25 cellular contexts compared by ENCODE assay signal in the genomic region with DNA sequence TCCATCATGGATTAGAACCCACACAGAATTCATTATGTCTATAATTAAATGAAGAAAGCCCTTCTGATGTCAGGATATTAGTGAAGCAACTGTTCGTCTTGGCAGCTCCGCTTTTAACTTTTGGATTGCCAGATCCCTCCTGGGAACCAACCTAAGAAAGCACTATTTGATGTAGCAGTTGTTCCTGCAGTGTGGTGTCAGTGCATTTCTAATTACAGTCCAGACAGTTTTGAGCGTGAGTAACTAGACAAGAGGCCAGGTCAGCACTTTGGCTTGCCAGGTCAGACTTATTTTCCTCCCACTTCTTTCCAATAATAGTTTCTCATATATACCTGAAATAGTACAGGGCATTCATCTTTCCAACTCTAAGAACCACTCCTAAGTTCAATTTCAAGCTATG. TPM values are rescaled to one million over a fixed set of nuclear protein-coding genes. Genes with fewer than 3 reads are reported as not detected.
"Had no signal": no experiment of that assay in that cellular context is flagged by ENCODE, and none has a peak within 500 bp of the region (broad histone marks: within the 10 kb centered on the region; RNA-seq: fewer than 3 reads in every experiment).

No MANE protein-coding gene starts in this region.

- H3K27ac ChIP-seq: epithelial cell of prostate, esophagus muscularis mucosa, gastrocnemius medialis, psoas muscle, right lobe of liver, spleen, testis, transverse colon had no signal

- H3K4me1 ChIP-seq: psoas muscle, spleen, testis had no signal

- DNase-seq: effector memory CD8-positive, alpha-beta T cell; gastrocnemius medialis; immature natural killer cell; kidney; left cardiac atrium; left ventricle myocardium superior; mesenchymal stem cell; midbrain; naive B cell; nephron progenitor cell; psoas muscle; retina; right lobe of liver; spleen; stimulated activated CD4-positive, alpha-beta T cell treated with anti-CD3 and anti-CD28 coated beads, Interleukin-15, amount 100 ng/mL, for 24 hours; stimulated activated CD4-positive, alpha-beta T cell treated with anti-CD3 and anti-CD28 coated beads, Interleukin-2, amount 100 ng/mL, for 24 hours; stimulated activated CD4-positive, alpha-beta T cell treated with anti-CD3 and anti-CD28 coated beads, Interleukin-4, amount 100 ng/mL, for 4 hours; stimulated activated naive B cell treated with anti-CD40 and anti-IgM and Interleukin-4, amounts not matched to agents 10 μg/mL and 1 μg/mL and 100 μg/mL, for 72 hours; stimulated activated naive CD8-positive, alpha-beta T cell treated with anti-CD3 and anti-CD28 coated beads, Interleukin-15, amount 100 ng/mL, for 72 hours; testis; transverse colon had no signal

- H3K9me3 Mint-ChIP-seq: dendritic cell treated with granulocyte-macrophage colony-stimulating factor and Interleukin-4, amounts not matched to agents 40 ng/mL and 50 ng/mL, for 4 days had no signal

- H3K27ac Mint-ChIP-seq: dendritic cell treated with granulocyte-macrophage colony-stimulating factor and Interleukin-4, amounts not matched to agents 40 ng/mL and 50 ng/mL, for 4 days; effector memory CD8-positive, alpha-beta T cell; immature natural killer cell; naive B cell; nephron progenitor cell; stimulated activated naive B cell treated with anti-CD40 and anti-IgM and Interleukin-4, amounts not matched to agents 10 μg/mL and 1 μg/mL and 100 μg/mL, for 72 hours; stimulated activated naive CD8-positive, alpha-beta T cell treated with anti-CD3 and anti-CD28 coated beads, Interleukin-15, amount 100 ng/mL, for 72 hours had no signal

- H3K4me1 Mint-ChIP-seq: immature natural killer cell; naive B cell; stimulated activated naive B cell treated with anti-CD40 and anti-IgM and Interleukin-4, amounts not matched to agents 10 μg/mL and 1 μg/mL and 100 μg/mL, for 72 hours; stimulated activated naive CD8-positive, alpha-beta T cell treated with anti-CD3 and anti-CD28 coated beads, Interleukin-15, amount 100 ng/mL, for 72 hours had no signal

- H3K4me3 Mint-ChIP-seq: dendritic cell treated with granulocyte-macrophage colony-stimulating factor and Interleukin-4, amounts not matched to agents 40 ng/mL and 50 ng/mL, for 4 days; effector memory CD8-positive, alpha-beta T cell; immature natural killer cell; naive B cell; nephron progenitor cell; stimulated activated naive B cell treated with anti-CD40 and anti-IgM and Interleukin-4, amounts not matched to agents 10 μg/mL and 1 μg/mL and 100 μg/mL, for 72 hours; stimulated activated naive CD8-positive, alpha-beta T cell treated with anti-CD3 and anti-CD28 coated beads, Interleukin-15, amount 100 ng/mL, for 72 hours had no signal

- ATAC-seq: effector memory CD8-positive, alpha-beta T cell; gastrocnemius medialis; left cardiac atrium; left ventricle myocardium superior; psoas muscle; right lobe of liver; stimulated activated naive B cell treated with anti-CD40 and anti-IgM and Interleukin-4, amounts not matched to agents 10 μg/mL and 1 μg/mL and 100 μg/mL, for 72 hours; stimulated activated naive CD8-positive, alpha-beta T cell treated with anti-CD3 and anti-CD28 coated beads, Interleukin-15, amount 100 ng/mL, for 72 hours had no signal

- H3K9me3 ChIP-seq: esophagus muscularis mucosa, gastrocnemius medialis, psoas muscle, right lobe of liver, testis, transverse colon had no signal

- H3K27me3 Mint-ChIP-seq: dendritic cell treated with granulocyte-macrophage colony-stimulating factor and Interleukin-4, amounts not matched to agents 40 ng/mL and 50 ng/mL, for 4 days; effector memory CD8-positive, alpha-beta T cell; naive B cell; stimulated activated naive B cell treated with anti-CD40 and anti-IgM and Interleukin-4, amounts not matched to agents 10 μg/mL and 1 μg/mL and 100 μg/mL, for 72 hours; stimulated activated naive CD8-positive, alpha-beta T cell treated with anti-CD3 and anti-CD28 coated beads, Interleukin-15, amount 100 ng/mL, for 72 hours had no signal

- H3K27me3 ChIP-seq: esophagus muscularis mucosa, gastrocnemius medialis, right lobe of liver, spleen, testis, transverse colon had no signal

- H3K36me3 Mint-ChIP-seq: naive B cell; stimulated activated naive B cell treated with anti-CD40 and anti-IgM and Interleukin-4, amounts not matched to agents 10 μg/mL and 1 μg/mL and 100 μg/mL, for 72 hours had no signal

RNA-seq across cellular contexts. Expression of a gene that starts 13.8 kb away (rescaled TPM):
- total RNA-seq: fibroblast of villous mesenchyme had no signal
- polyA plus RNA-seq: immature natural killer cell had no signal
